10 cellular contexts compared by ENCODE assay signal in the genomic region with DNA sequence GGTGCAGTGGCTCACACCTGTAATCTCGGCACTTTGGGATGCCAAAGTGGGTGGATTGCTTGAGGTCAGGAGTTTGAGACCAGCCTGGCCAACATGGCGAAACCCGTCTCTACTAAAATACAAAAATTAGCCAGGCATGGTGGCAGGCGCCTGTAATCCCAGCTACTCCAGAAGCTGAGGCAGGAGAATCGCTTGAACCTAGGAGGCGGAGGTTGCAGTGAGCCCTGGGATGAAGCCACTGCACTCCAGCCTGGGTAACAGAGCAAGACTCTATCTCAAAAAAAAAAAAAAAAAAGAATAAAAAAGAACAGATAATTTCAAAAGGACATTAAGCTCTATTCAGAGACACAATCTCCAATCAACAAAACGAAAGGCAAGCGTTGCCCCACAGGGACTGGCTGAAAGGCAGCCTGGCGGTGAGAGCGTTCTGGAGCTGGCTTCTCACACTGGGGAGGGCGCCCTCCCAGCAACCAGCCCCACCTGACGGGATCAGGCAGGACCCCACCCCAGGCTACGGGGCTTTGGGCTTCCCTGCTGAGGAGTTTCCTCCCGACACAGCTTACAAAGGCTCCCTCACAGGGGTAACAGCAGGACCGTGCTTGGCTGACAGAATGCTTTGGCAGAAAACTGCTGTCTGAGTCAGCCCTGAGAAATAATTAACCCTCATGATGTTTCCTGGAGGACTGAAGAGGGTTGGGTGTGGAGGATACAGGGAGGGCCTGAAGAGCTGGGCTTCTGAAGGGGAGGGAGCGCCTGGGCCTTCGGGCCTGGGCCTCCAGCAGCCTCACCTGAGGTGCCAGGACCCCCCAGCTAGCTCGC. TPM values are rescaled to one million over a fixed set of nuclear protein-coding genes. Genes with fewer than 3 reads are reported as not detected.
DNase-seq lines count a peak whose midpoint lies in the region; ATAC-seq and TF ChIP-seq lines count a peak whose summit lies in the region.
"Had no signal": no experiment of that assay in that cellular context is flagged by ENCODE, and none has a peak within 500 bp of the region (broad histone marks: within the 10 kb centered on the region; RNA-seq: fewer than 3 reads in every experiment).

No MANE protein-coding gene starts in this region.

- H3K9me3 Mint-ChIP-seq in naive thymus-derived CD8-positive, alpha-beta T cell: no peaks in the 10 kb centered on the region
- no peaks in the 10 kb centered on the region for H3K9me3 Mint-ChIP-seq in activated CD4-positive, alpha-beta T cell treated with anti-CD3 and anti-CD28 coated beads, Interleukin-2, amount 10 ng/mL, durations not matched to agents 7 days and 5 days
- H3K9me3 Mint-ChIP-seq: stimulated activated naive CD8-positive, alpha-beta T cell treated with anti-CD3 and anti-CD28 coated beads, Interleukin-15, Interleukin-2, amounts not matched to agents 100 ng/mL and 50 ng/mL, for 24 hours had no signal

- no peak overlapping the region for H3K4me3 Mint-ChIP-seq in naive thymus-derived CD8-positive, alpha-beta T cell
- no peak overlapping the region for H3K4me3 Mint-ChIP-seq in activated CD4-positive, alpha-beta T cell treated with anti-CD3 and anti-CD28 coated beads, Interleukin-2, amount 10 ng/mL, durations not matched to agents 7 days and 5 days
- H3K4me3 Mint-ChIP-seq: B cell; stimulated activated naive CD8-positive, alpha-beta T cell treated with anti-CD3 and anti-CD28 coated beads, Interleukin-15, Interleukin-2, amounts not matched to agents 100 ng/mL and 50 ng/mL, for 24 hours had no signal

- peaks cover 17% of the 10 kb centered on the region for H3K4me1 ChIP-seq in SJSA1 (replicated peaks)

- peak; percentile 96 for ATAC-seq in omental fat pad (ENCODE audit: low FRiP score)
- no peak for ATAC-seq in naive thymus-derived CD8-positive, alpha-beta T cell
- no peak for ATAC-seq in HG02852 (IDR thresholded peaks at IDR 0.05; ENCODE audit: unreplicated experiment)

- CTCF ChIA-PET in activated CD4-positive, alpha-beta T cell treated with anti-CD3 and anti-CD28 coated beads, Interleukin-2, amount 10 ng/mL, durations not matched to agents 7 days and 5 days (lab: Charles Lee): interaction anchor here (0.6 to 1.6 kb wide), 4 partner anchors 31 to 290 kb away, joined by 4 to 7 read pairs (median 4); partner anchors contain the start of gene SRP9

- no peaks in the 10 kb centered on the region for H3K9me3 ChIP-seq in SJSA1 (replicated peaks)

- H3K4me3 ChIP-seq in SJSA1: peak overlapping the region; percentile 33

- no peaks in the 10 kb centered on the region for H3K36me3 Mint-ChIP-seq in naive thymus-derived CD8-positive, alpha-beta T cell
- H3K36me3 Mint-ChIP-seq in activated CD4-positive, alpha-beta T cell treated with anti-CD3 and anti-CD28 coated beads, Interleukin-2, amount 10 ng/mL, durations not matched to agents 7 days and 5 days (ENCODE audit: low read depth): no peaks in the 10 kb centered on the region

- H3K27me3 ChIP-seq in SJSA1 (replicated peaks): no peaks in the 10 kb centered on the region

- H3K27ac ChIP-seq in SJSA1: peak overlapping the region; percentile 88

- no peaks in the 10 kb centered on the region for H3K36me3 ChIP-seq in SJSA1

- no peak overlapping the region for H3K27ac Mint-ChIP-seq in naive thymus-derived CD8-positive, alpha-beta T cell
- H3K27ac Mint-ChIP-seq in activated CD4-positive, alpha-beta T cell treated with anti-CD3 and anti-CD28 coated beads, Interleukin-2, amount 10 ng/mL, durations not matched to agents 7 days and 5 days: no peak overlapping the region
- H3K27ac Mint-ChIP-seq: B cell; stimulated activated naive CD8-positive, alpha-beta T cell treated with anti-CD3 and anti-CD28 coated beads, Interleukin-15, Interleukin-2, amounts not matched to agents 100 ng/mL and 50 ng/mL, for 24 hours had no signal

- TF ChIP-seq CTCF in omental fat pad (IDR thresholded peaks at IDR 0.05): no peak

- peak; percentile 42 for DNase-seq in NCI-H748 (lab: John Stamatoyannopoulos, UW; ENCODE audit: unreplicated experiment)
- no peak for DNase-seq in NCI-H748 treated with DMSO at 0.1 percent for 48 hours (lab: John Stamatoyannopoulos, UW)
- peak; percentile 68 to 79 for DNase-seq in SJSA1 (ENCODE audit: low read depth in 1 of 2, low spot score in 2 of 2)
- DNase-seq in foreskin melanocyte: peak; percentile 74
- no peak for DNase-seq in omental fat pad (ENCODE audit: low spot score)
- DNase-seq in naive thymus-derived CD8-positive, alpha-beta T cell: no peak
- DNase-seq in activated CD4-positive, alpha-beta T cell treated with anti-CD3 and anti-CD28 coated beads, Interleukin-2, amount 10 ng/mL, durations not matched to agents 7 days and 5 days: no peak

- no peaks in the 10 kb centered on the region for H3K4me1 Mint-ChIP-seq in naive thymus-derived CD8-positive, alpha-beta T cell
- H3K4me1 Mint-ChIP-seq in activated CD4-positive, alpha-beta T cell treated with anti-CD3 and anti-CD28 coated beads, Interleukin-2, amount 10 ng/mL, durations not matched to agents 7 days and 5 days: no peaks in the 10 kb centered on the region
- H3K4me1 Mint-ChIP-seq: B cell had no signal

- POLR2A ChIA-PET in naive thymus-derived CD8-positive, alpha-beta T cell (lab: Charles Lee): interaction anchor here (0.6 kb wide), 1 partner anchor 83 kb away, joined by 3 read pairs; no protein-coding TSS in a partner anchor
- POLR2A ChIA-PET in activated CD4-positive, alpha-beta T cell treated with anti-CD3 and anti-CD28 coated beads, Interleukin-2, amount 10 ng/mL, durations not matched to agents 7 days and 5 days (lab: Charles Lee): no interaction called here

- H3K27me3 Mint-ChIP-seq in naive thymus-derived CD8-positive, alpha-beta T cell: peaks cover 0 to 4% (median 0%) of the 10 kb centered on the region in 5 donors
- H3K27me3 Mint-ChIP-seq in activated CD4-positive, alpha-beta T cell treated with anti-CD3 and anti-CD28 coated beads, Interleukin-2, amount 10 ng/mL, durations not matched to agents 7 days and 5 days: no peaks in the 10 kb centered on the region
- H3K27me3 Mint-ChIP-seq: B cell; stimulated activated naive CD8-positive, alpha-beta T cell treated with anti-CD3 and anti-CD28 coated beads, Interleukin-15, Interleukin-2, amounts not matched to agents 100 ng/mL and 50 ng/mL, for 24 hours had no signal

RNA-seq across cellular contexts. Expression of gene SRP9, which starts 31.1 kb away (rescaled TPM):
- 735 and 762 TPM in 2 replicates for total RNA-seq in SJSA1 (2014; rRNA removed; shearing (Covaris generic))
- 100 to 1,000 TPM; 111 to 172 (median 141) TPM for total RNA-seq in omental fat pad
- total RNA-seq in naive thymus-derived CD8-positive, alpha-beta T cell: 100 to 1,000 TPM; 168 to 181 TPM
- polyA plus RNA-seq in naive thymus-derived CD8-positive, alpha-beta T cell: 100 to 1,000 TPM; 273 to 350 (median 288) TPM
- 100 to 1,000 TPM; 219 to 249 TPM for total RNA-seq in activated CD4-positive, alpha-beta T cell treated with anti-CD3 and anti-CD28 coated beads, Interleukin-2, amount 10 ng/mL, durations not matched to agents 7 days and 5 days

Comparison
In these comparisons a context has a peak if more than half of its experiments do, and no peak if none do; other contexts are left out.
1. DNase-seq: peak in NCI-H748 (single experiment), SJSA1 (2 of 2) and foreskin melanocyte (single experiment); none in NCI-H748 treated with DMSO at 0.1 percent for 48 hours (single experiment), omental fat pad (single experiment), naive thymus-derived CD8-positive, alpha-beta T cell (0 of 10) and activated CD4-positive, alpha-beta T cell treated with anti-CD3 and anti-CD28 coated beads, Interleukin-2, amount 10 ng/mL, durations not matched to agents 7 days and 5 days (single experiment).